22 cellular contexts compared by ENCODE assay signal in the genomic region with DNA sequence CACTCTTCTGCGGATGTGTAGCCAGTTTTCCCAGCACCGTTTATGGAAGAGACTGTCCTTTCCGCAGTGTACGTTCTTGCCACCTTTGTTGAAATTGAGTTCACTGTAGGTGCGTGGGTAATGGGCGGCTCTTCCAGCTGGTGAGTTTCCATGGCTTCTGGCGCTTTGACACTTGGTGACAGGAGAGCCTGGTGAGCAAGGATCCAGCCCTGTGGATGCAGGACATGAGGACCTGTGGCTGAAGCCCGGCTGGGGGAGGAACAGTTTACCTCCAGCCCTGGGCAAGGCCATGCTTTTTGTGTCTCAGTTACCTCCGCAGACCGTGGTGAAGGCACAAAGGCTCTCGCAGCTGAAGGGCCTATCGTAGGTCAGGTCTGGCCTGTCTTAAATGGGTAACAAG.
"Had no signal": no experiment of that assay in that cellular context is flagged by ENCODE, and none has a peak within 500 bp of the region (broad histone marks: within the 10 kb centered on the region; RNA-seq: fewer than 3 reads in every experiment).

No MANE protein-coding gene starts in this region.

- H3K9me3 ChIP-seq: gastrocnemius medialis, right atrium auricular region, tibial nerve, uterus had no signal

- ATAC-seq: activated T-cell treated with anti-CD3 and anti-CD28 coated beads, Interleukin-2, amount 50 U/mL, for 4 hours; gastrocnemius medialis; left ventricle myocardium superior had no signal

- H3K27ac Mint-ChIP-seq: progenitor cell of endocrine pancreas; stimulated activated naive CD8-positive, alpha-beta T cell treated with anti-CD3 and anti-CD28 coated beads, Interleukin-15, Interleukin-2, amounts not matched to agents 100 ng/mL and 50 ng/mL, for 24 hours had no signal

- DNase-seq: activated CD4-positive, alpha-beta T cell treated with anti-CD3 and anti-CD28 coated beads, Interleukin-2, amount 10 ng/mL, durations not matched to agents 24 days and 14 days; activated CD4-positive, CD25-positive, alpha-beta regulatory T cell; activated CD8-positive, alpha-beta memory T cell treated with anti-CD3 and anti-CD28 coated beads, Interleukin-2, amount 50 U/mL, for 4 hours; activated naive CD4-positive, alpha-beta T cell treated with anti-CD3 and anti-CD28 coated beads, Interleukin-2, amount 50 U/mL, for 16 hours; activated T-cell treated with anti-CD3 and anti-CD28 coated beads, Interleukin-2, amount 50 U/mL, for 4 hours; brain microvascular endothelial cell; central memory CD4-positive, alpha-beta T cell; dorsolateral prefrontal cortex; erythroblast; gastrocnemius medialis; head of caudate nucleus; kidney glomerular epithelial cell; left ventricle myocardium superior; mesendoderm; T-helper 1 cell; T1000; uterus had no signal

- H3K9me3 Mint-ChIP-seq: activated CD4-positive, alpha-beta T cell treated with anti-CD3 and anti-CD28 coated beads, Interleukin-2, amount 10 ng/mL, durations not matched to agents 24 days and 14 days; activated T-cell treated with anti-CD3 and anti-CD28 coated beads, Interleukin-2, amount 50 U/mL, for 4 hours; stimulated activated naive CD8-positive, alpha-beta T cell treated with anti-CD3 and anti-CD28 coated beads, Interleukin-15, Interleukin-2, amounts not matched to agents 100 ng/mL and 50 ng/mL, for 24 hours had no signal

- H3K27me3 Mint-ChIP-seq: activated CD4-positive, alpha-beta T cell treated with anti-CD3 and anti-CD28 coated beads, Interleukin-2, amount 10 ng/mL, durations not matched to agents 24 days and 14 days; stimulated activated naive CD8-positive, alpha-beta T cell treated with anti-CD3 and anti-CD28 coated beads, Interleukin-15, Interleukin-2, amounts not matched to agents 100 ng/mL and 50 ng/mL, for 24 hours had no signal

- H3K27ac ChIP-seq: brain microvascular endothelial cell, dorsolateral prefrontal cortex, gastrocnemius medialis, right atrium auricular region, tibial nerve, uterus had no signal

- H3K27me3 ChIP-seq: brain microvascular endothelial cell, dorsolateral prefrontal cortex, right atrium auricular region, tibial nerve, uterus had no signal

- H3K4me3 ChIP-seq: dorsolateral prefrontal cortex, gastrocnemius medialis, right atrium auricular region, skin epidermis, tibial nerve, uterus had no signal

- H3K4me1 ChIP-seq: gastrocnemius medialis, uterus had no signal

- H3K36me3 ChIP-seq: brain microvascular endothelial cell, gastrocnemius medialis, right atrium auricular region, tibial nerve, uterus had no signal

- H3K4me3 Mint-ChIP-seq: activated CD4-positive, alpha-beta T cell treated with anti-CD3 and anti-CD28 coated beads, Interleukin-2, amount 10 ng/mL, durations not matched to agents 24 days and 14 days; activated T-cell treated with anti-CD3 and anti-CD28 coated beads, Interleukin-2, amount 50 U/mL, for 4 hours; stimulated activated naive CD8-positive, alpha-beta T cell treated with anti-CD3 and anti-CD28 coated beads, Interleukin-15, Interleukin-2, amounts not matched to agents 100 ng/mL and 50 ng/mL, for 24 hours had no signal
